In the genomic region with DNA sequence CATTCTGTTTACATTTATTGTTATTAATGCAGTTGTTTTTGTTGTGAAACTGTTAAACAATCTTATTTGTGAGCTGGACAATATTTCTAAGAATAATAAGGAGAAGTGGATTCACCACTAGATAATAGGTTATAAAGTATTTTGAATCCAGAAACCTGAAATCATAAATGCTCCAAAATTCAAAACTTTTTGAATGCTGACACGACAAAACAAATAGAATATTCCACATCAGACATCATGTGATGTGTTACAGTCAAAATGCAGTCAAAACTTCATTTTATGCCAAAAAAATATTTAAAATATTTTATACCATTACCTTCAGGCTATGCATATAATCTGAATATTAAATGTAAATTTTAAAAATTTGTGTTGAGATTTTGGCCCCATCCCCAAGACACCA, we compare ENCODE assay signal across 5 cellular contexts.
"Had no signal": no experiment of that assay in that cellular context is flagged by ENCODE, and none has a peak within 500 bp of the region (broad histone marks: within the 10 kb centered on the region; RNA-seq: fewer than 3 reads in every experiment).

No MANE protein-coding gene starts in this region.

- DNase-seq: H9, HCEC 1CT, KBM-7 had no signal

- H3K9ac ChIP-seq: KMS-11 had no signal

- H3K4me3 ChIP-seq: GM23338 had no signal

- ATAC-seq: GM23338 had no signal

- H3K4me2 ChIP-seq: GM23338, KMS-11 had no signal

- H2AFZ ChIP-seq: GM23338 had no signal

- H3K27ac ChIP-seq: KMS-11 had no signal
